ENCODE assay signal across 8 cellular contexts in the genomic region with DNA sequence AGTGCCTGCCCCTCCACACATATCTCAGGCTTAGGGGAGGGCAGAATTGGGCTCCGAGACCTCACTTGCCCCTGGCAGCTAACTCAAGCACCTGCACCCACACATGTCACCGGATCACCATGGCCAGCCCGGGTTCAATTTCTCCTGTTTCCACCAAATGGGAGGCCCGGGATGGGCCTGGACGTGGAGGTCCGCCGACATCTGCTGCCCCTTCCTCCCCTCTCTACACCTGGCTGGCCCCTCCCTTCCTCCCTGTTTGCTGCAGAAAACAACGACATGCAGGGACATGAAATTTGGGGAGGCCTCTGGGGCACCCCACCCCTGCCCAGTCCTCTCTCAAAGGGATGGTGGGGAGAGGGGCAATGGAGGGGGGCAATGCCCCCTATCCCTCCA. TPM values are rescaled to one million over a fixed set of nuclear protein-coding genes. Genes with fewer than 3 reads are reported as not detected.
DNase-seq lines count a peak whose midpoint lies in the region; ATAC-seq lines count a peak whose summit lies in the region.

No MANE protein-coding gene starts in this region.

- no peaks in the 10 kb centered on the region for H3K27me3 Mint-ChIP-seq in activated naive CD4-positive, alpha-beta T cell treated with anti-CD3 and anti-CD28 coated beads, Interleukin-2, amount 50 U/mL, for 24 hours
- peaks cover 5 to 11% (median 6%) of the 10 kb centered on the region in 3 donors for H3K27me3 Mint-ChIP-seq in immature natural killer cell (ENCODE audit: low read depth in 3 of 3)
- H3K27me3 Mint-ChIP-seq in stimulated activated naive CD8-positive, alpha-beta T cell treated with anti-CD3 and anti-CD28 coated beads, Interleukin-15, amount 100 ng/mL, for 72 hours, result no peaks in the 10 kb centered on the region

- intact Hi-C loops in posterior vena cava (cut with DNase I), result no loop called here

- peak overlapping the region; percentile 96 for H3K4me3 Mint-ChIP-seq in activated naive CD4-positive, alpha-beta T cell treated with anti-CD3 and anti-CD28 coated beads, Interleukin-2, amount 50 U/mL, for 24 hours
- H3K4me3 Mint-ChIP-seq in immature natural killer cell, result peak overlapping the region; percentile 94 to 96 (median 95)
- peak overlapping the region; percentile 95 to 98 for H3K4me3 Mint-ChIP-seq in stimulated activated naive CD8-positive, alpha-beta T cell treated with anti-CD3 and anti-CD28 coated beads, Interleukin-15, amount 100 ng/mL, for 72 hours

- peaks cover 3% of the 10 kb centered on the region for H3K36me3 Mint-ChIP-seq in activated naive CD4-positive, alpha-beta T cell treated with anti-CD3 and anti-CD28 coated beads, Interleukin-2, amount 50 U/mL, for 24 hours
- H3K36me3 Mint-ChIP-seq in immature natural killer cell, result peaks cover 0 to 5% (median 4%) of the 10 kb centered on the region in 3 donors

- H3K9me3 Mint-ChIP-seq in activated naive CD4-positive, alpha-beta T cell treated with anti-CD3 and anti-CD28 coated beads, Interleukin-2, amount 50 U/mL, for 24 hours, result no peaks in the 10 kb centered on the region
- H3K9me3 Mint-ChIP-seq in immature natural killer cell, result no peaks in the 10 kb centered on the region
- no peaks in the 10 kb centered on the region for H3K9me3 Mint-ChIP-seq in stimulated activated naive CD8-positive, alpha-beta T cell treated with anti-CD3 and anti-CD28 coated beads, Interleukin-15, amount 100 ng/mL, for 72 hours

- peaks cover 45% of the 10 kb centered on the region for H3K4me1 Mint-ChIP-seq in activated naive CD4-positive, alpha-beta T cell treated with anti-CD3 and anti-CD28 coated beads, Interleukin-2, amount 50 U/mL, for 24 hours
- peaks cover 56 to 60% of the 10 kb centered on the region in 2 donors for H3K4me1 Mint-ChIP-seq in immature natural killer cell
- H3K4me1 Mint-ChIP-seq in stimulated activated naive CD8-positive, alpha-beta T cell treated with anti-CD3 and anti-CD28 coated beads, Interleukin-15, amount 100 ng/mL, for 72 hours, result peaks cover 63% of the 10 kb centered on the region

- ATAC-seq in stimulated activated naive CD8-positive, alpha-beta T cell treated with anti-CD3 and anti-CD28 coated beads, Interleukin-15, amount 100 ng/mL, for 72 hours, result no peak
- ATAC-seq in GM18873 (IDR thresholded peaks at IDR 0.05; ENCODE audit: low FRiP score, unreplicated experiment) (no peak), GM21367 (IDR thresholded peaks at IDR 0.05; ENCODE audit: unreplicated experiment) (no peak)

- H3K27ac Mint-ChIP-seq in activated naive CD4-positive, alpha-beta T cell treated with anti-CD3 and anti-CD28 coated beads, Interleukin-2, amount 50 U/mL, for 24 hours, result peak overlapping the region; percentile 84
- H3K27ac Mint-ChIP-seq in immature natural killer cell, result peak overlapping the region; percentile 93 to 98 (median 98)
- peak overlapping the region; percentile 97 to 98 for H3K27ac Mint-ChIP-seq in stimulated activated naive CD8-positive, alpha-beta T cell treated with anti-CD3 and anti-CD28 coated beads, Interleukin-15, amount 100 ng/mL, for 72 hours

- DNase-seq in DMS53 (lab: John Stamatoyannopoulos, UW) (peak; percentile 47), DMS53 treated with DMSO at 0.1 percent for 48 hours (lab: John Stamatoyannopoulos, UW; ENCODE audit: unreplicated experiment) (no peak), immature natural killer cell (no peak), posterior vena cava (ENCODE audit: low spot score) (no peak)
- DNase-seq in stimulated activated naive CD8-positive, alpha-beta T cell treated with anti-CD3 and anti-CD28 coated beads, Interleukin-15, amount 100 ng/mL, for 72 hours, result no peak

RNA-seq across cellular contexts. Expression of gene PRKD2, which starts 1.3 kb away (rescaled TPM):
- polyA plus RNA-seq in immature natural killer cell, result 100 to 1,000 TPM in 1 of 3 donors, 10 to 100 TPM in 2; 36.3 to 116 (median 36.3) TPM
- total RNA-seq in posterior vena cava, result 10 to 100 TPM; 25.5 to 25.6 TPM

RNA-seq across cellular contexts. Expression of gene FKRP, which starts 30.2 kb away (rescaled TPM):
- polyA plus RNA-seq in immature natural killer cell, result 1 to 10 TPM in 2 of 3 donors, not detected in 1; 2.2 to 5.4 TPM
- total RNA-seq in posterior vena cava, result 10 to 100 TPM; 15.2 to 18.6 TPM

RNA-seq across cellular contexts. Expression of gene STRN4, which starts 30.6 kb away (rescaled TPM):
- polyA plus RNA-seq in immature natural killer cell, result 10 to 100 TPM in 2 of 3 donors, 1 to 10 TPM in 1; 8.8 to 26.8 (median 10.8) TPM
- 10 to 100 TPM; 58.6 to 71.8 TPM for total RNA-seq in posterior vena cava

RNA-seq across cellular contexts. Expression of gene DACT3, which starts 54.6 kb away (rescaled TPM):
- not detected for polyA plus RNA-seq in immature natural killer cell
- 100 to 1,000 TPM in 1 of 2 donors, 10 to 100 TPM in 1; 72.0 to 122 TPM for total RNA-seq in posterior vena cava
